In the genomic region with DNA sequence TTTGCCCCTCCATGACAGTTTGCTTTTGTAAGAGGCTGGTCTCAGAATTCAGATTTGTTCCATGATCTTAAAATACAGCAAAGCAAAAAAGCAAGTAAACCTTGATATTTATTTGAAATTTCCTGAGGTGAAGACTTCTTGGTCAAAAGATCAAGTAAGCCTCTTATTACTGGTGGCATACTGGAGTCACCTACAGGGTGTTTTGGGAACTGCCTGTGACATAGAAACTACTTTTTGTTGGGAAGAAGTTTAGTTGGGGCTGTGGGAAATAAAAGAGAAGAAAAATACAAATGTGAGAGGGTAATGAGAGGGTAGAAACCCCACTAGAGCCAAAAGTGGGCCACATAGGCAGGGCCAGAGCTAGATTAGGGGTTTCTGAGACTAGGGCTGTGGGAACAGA, we compare ENCODE assay signal across 10 cellular contexts.
DNase-seq lines count a peak whose midpoint lies in the region; ATAC-seq and TF ChIP-seq lines count a peak whose summit lies in the region.
"Had no signal": no experiment of that assay in that cellular context is flagged by ENCODE, and none has a peak within 500 bp of the region (broad histone marks: within the 10 kb centered on the region; RNA-seq: fewer than 3 reads in every experiment).

No MANE protein-coding gene starts in this region.

- no peak overlapping the region for H3K4me3 Mint-ChIP-seq in activated T-helper 17 cell treated with anti-CD3 and anti-CD28 coated beads, Interleukin-2, amount 50 U/mL, for 72 hours

- TF ChIP-seq CTCF in AG09319 (IDR thresholded peaks at IDR 0.05; ENCODE audit: low read depth, low read length) (peak; percentile 88), GM12874 (IDR thresholded peaks at IDR 0.05; ENCODE audit: insufficient read depth, low read depth, low read length) (peak; percentile 21; the same call in 1 of the 2 replicates), VCaP (conservative IDR thresholded peaks at IDR 0.05) (peak; percentile 76)

- no peaks in the 10 kb centered on the region for H3K9me3 Mint-ChIP-seq in activated T-helper 17 cell treated with anti-CD3 and anti-CD28 coated beads, Interleukin-2, amount 50 U/mL, for 72 hours

- H3K27ac ChIP-seq in VCaP = no peak overlapping the region
- H3K27ac ChIP-seq: thyroid gland had no signal

- no peaks in the 10 kb centered on the region for H3K4me1 Mint-ChIP-seq in activated T-helper 17 cell treated with anti-CD3 and anti-CD28 coated beads, Interleukin-2, amount 50 U/mL, for 72 hours

- H3K36me3 Mint-ChIP-seq in activated T-helper 17 cell treated with anti-CD3 and anti-CD28 coated beads, Interleukin-2, amount 50 U/mL, for 72 hours (ENCODE audit: low read depth) = no peaks in the 10 kb centered on the region

- H3K27me3 Mint-ChIP-seq in activated T-helper 17 cell treated with anti-CD3 and anti-CD28 coated beads, Interleukin-2, amount 50 U/mL, for 72 hours = peaks cover 21% of the 10 kb centered on the region

- no peak for ATAC-seq in activated T-helper 17 cell treated with anti-CD3 and anti-CD28 coated beads, Interleukin-2, amount 50 U/mL, for 72 hours (replicated peaks)
- no peak for ATAC-seq in HG03565 (IDR thresholded peaks at IDR 0.05; ENCODE audit: unreplicated experiment)

- DNase-seq in AG09319 (ENCODE audit: extremely low read depth, low read depth) (no peak), kidney tubule cell (ENCODE audit: low spot score) (peak; percentile 38), NCI-H2196 (lab: John Stamatoyannopoulos, UW; ENCODE audit: unreplicated experiment) (no peak)
- DNase-seq in NK-92 treated with Interleukin-12 subunit alpha and Interleukin-12 subunit beta, amount 100 ng/mL, for 24 hours (lab: John Stamatoyannopoulos, UW) = no peak
- DNase-seq: islet precursor cell, thyroid gland had no signal

- no peak overlapping the region for H3K27ac Mint-ChIP-seq in activated T-helper 17 cell treated with anti-CD3 and anti-CD28 coated beads, Interleukin-2, amount 50 U/mL, for 72 hours

Comparison
In these comparisons a context has a peak if more than half of its experiments do, and no peak if none do; other contexts are left out.
1. CTCF ChIP-seq: peak in every context shown above with its lines; median percentile 88 in AG09319; 76 in VCaP; 21 in GM12874.